Comparison of ENCODE assay signal across 10 cellular contexts in the genomic region with DNA sequence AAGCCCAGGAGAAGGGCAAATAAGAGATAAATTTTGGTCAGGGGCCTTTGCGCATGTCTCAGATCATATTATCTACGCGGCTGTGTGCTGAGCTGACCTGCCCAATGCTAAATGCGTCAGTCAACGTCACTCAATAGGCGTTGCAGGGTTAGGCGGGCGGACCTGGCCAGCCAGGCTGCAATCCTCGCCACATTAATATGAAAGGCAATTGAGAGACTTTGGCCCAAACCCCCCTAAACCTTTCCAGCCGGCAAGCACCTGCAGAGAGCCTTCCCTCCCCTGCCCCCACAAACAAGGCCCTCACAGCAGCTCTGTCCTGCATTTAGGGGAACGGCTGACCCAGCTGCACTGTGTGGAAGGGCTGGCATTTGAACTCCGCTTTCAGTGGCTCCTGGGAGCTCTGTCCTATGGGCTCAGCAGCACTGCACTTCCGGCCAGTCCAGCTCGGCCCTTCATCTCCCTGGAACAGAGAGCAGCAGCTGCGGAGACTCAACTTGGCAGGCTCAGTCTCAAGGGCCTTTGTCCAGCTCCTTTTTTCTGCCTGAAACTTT.
DNase-seq lines count a peak whose midpoint lies in the region; ATAC-seq and TF ChIP-seq lines count a peak whose summit lies in the region.
"Had no signal": no experiment of that assay in that cellular context is flagged by ENCODE, and none has a peak within 500 bp of the region (broad histone marks: within the 10 kb centered on the region; RNA-seq: fewer than 3 reads in every experiment).

No MANE protein-coding gene starts in this region.

- peak; percentile 64 for ATAC-seq in GM23338

- peak overlapping the region; percentile 65 for H3K4me2 ChIP-seq in GM23338

- no peak overlapping the region for H3K4me3 ChIP-seq in GM23338
- H3K4me3 ChIP-seq: suprapubic skin had no signal

- H3K4me1 Mint-ChIP-seq in GM23338 (peaks cover 57% of the 10 kb centered on the region), progenitor cell of endocrine pancreas (ENCODE audit: low read depth) (peaks cover 44% of the 10 kb centered on the region)

- H3K9me2 ChIP-seq in GM23338 (ENCODE audit: insufficient read depth) = no peaks in the 10 kb centered on the region

- no peaks in the 10 kb centered on the region for H3K79me2 ChIP-seq in GM23338 (replicated peaks; ENCODE audit: insufficient read depth)

- H4K20me1 ChIP-seq in GM23338 (replicated peaks; ENCODE audit: insufficient read depth) = peaks cover 4% of the 10 kb centered on the region; the same call in 1 of the 2 replicates

- peaks cover 25% of the 10 kb centered on the region for H3K4me1 ChIP-seq in GM23338 (ENCODE audit: insufficient read depth)

- no peak for TF ChIP-seq CTCF in GM23338 (conservative IDR thresholded peaks at IDR 0.05; ENCODE audit: low read depth in 2 of 2)
- no peak for TF ChIP-seq CTCF in progenitor cell of endocrine pancreas (IDR thresholded peaks at IDR 0.05; ENCODE audit: unreplicated experiment)

- peak overlapping the region; percentile 95 for H3K27ac ChIP-seq in GM23338 (ENCODE audit: low read depth)
- H3K27ac ChIP-seq: suprapubic skin had no signal

- H3K9me3 Mint-ChIP-seq in GM23338 = no peaks in the 10 kb centered on the region; the same call in 2 of the 3 replicates
- H3K9me3 Mint-ChIP-seq in progenitor cell of endocrine pancreas (ENCODE audit: low read depth) = no peaks in the 10 kb centered on the region
- H3K9me3 Mint-ChIP-seq: dendritic cell treated with granulocyte-macrophage colony-stimulating factor and Interleukin-4, amounts not matched to agents 40 ng/mL and 50 ng/mL, for 4 days had no signal

- H3K36me3 ChIP-seq in GM23338 (ENCODE audit: insufficient read depth) = no peaks in the 10 kb centered on the region

- H3K27ac Mint-ChIP-seq in GM23338 (peak overlapping the region; percentile 93), progenitor cell of endocrine pancreas (peak overlapping the region; percentile 94)
- H3K27ac Mint-ChIP-seq: dendritic cell treated with granulocyte-macrophage colony-stimulating factor and Interleukin-4, amounts not matched to agents 40 ng/mL and 50 ng/mL, for 4 days had no signal

- H3K4me3 Mint-ChIP-seq in GM23338 (no peak overlapping the region; the same call in 2 of the 3 replicates), progenitor cell of endocrine pancreas (ENCODE audit: low read depth) (no peak overlapping the region)
- H3K4me3 Mint-ChIP-seq: dendritic cell treated with granulocyte-macrophage colony-stimulating factor and Interleukin-4, amounts not matched to agents 40 ng/mL and 50 ng/mL, for 4 days had no signal

- H3K36me3 Mint-ChIP-seq in GM23338 (ENCODE audit: low read depth) (peaks cover 22% of the 10 kb centered on the region), progenitor cell of endocrine pancreas (ENCODE audit: insufficient read depth) (peaks cover 17% of the 10 kb centered on the region)

- H3F3A ChIP-seq in GM23338 (replicated peaks; ENCODE audit: low read depth) = peaks cover 7% of the 10 kb centered on the region; the same call in 1 of the 2 replicates

- no peaks in the 10 kb centered on the region for H3K27me3 ChIP-seq in GM23338 (ENCODE audit: insufficient read depth)
- H3K27me3 ChIP-seq: suprapubic skin had no signal

- H2AFZ ChIP-seq in GM23338 = no peak overlapping the region

- peak; percentile 61 for DNase-seq in GM23338 (ENCODE audit: low spot score)
- DNase-seq in cerebellar cortex (ENCODE audit: low spot score) = peak; percentile 18
- peak; percentile 64 for DNase-seq in islet precursor cell
- no peak for DNase-seq in progenitor cell of endocrine pancreas (ENCODE audit: low spot score, unreplicated experiment)
- DNase-seq in NCI-H774 (lab: John Stamatoyannopoulos, UW) = no peak
- no peak for DNase-seq in retina
- DNase-seq in NCI-H69 (lab: John Stamatoyannopoulos, UW) = no peak
- no peak for DNase-seq in SK-N-DZ (ENCODE audit: low spot score)

- H3K27me3 Mint-ChIP-seq in GM23338 (ENCODE audit: insufficient read depth, low read depth, poor library complexity) = peaks cover 5% of the 10 kb centered on the region
- H3K27me3 Mint-ChIP-seq in progenitor cell of endocrine pancreas = no peaks in the 10 kb centered on the region

TF ChIP-seq in GM23338, 12 proteins besides CTCF, POLR2A, EP300 and RAD21 (continues in another document):
- TF ChIP-seq CREB1 (CRISPR knock-in tag; IDR thresholded peaks at IDR 0.05; ENCODE audit: low read depth) = 0 out of 2 replicates have a peak, but pooled peaks have one; percentile 30
- TF ChIP-seq, protein P1, sequence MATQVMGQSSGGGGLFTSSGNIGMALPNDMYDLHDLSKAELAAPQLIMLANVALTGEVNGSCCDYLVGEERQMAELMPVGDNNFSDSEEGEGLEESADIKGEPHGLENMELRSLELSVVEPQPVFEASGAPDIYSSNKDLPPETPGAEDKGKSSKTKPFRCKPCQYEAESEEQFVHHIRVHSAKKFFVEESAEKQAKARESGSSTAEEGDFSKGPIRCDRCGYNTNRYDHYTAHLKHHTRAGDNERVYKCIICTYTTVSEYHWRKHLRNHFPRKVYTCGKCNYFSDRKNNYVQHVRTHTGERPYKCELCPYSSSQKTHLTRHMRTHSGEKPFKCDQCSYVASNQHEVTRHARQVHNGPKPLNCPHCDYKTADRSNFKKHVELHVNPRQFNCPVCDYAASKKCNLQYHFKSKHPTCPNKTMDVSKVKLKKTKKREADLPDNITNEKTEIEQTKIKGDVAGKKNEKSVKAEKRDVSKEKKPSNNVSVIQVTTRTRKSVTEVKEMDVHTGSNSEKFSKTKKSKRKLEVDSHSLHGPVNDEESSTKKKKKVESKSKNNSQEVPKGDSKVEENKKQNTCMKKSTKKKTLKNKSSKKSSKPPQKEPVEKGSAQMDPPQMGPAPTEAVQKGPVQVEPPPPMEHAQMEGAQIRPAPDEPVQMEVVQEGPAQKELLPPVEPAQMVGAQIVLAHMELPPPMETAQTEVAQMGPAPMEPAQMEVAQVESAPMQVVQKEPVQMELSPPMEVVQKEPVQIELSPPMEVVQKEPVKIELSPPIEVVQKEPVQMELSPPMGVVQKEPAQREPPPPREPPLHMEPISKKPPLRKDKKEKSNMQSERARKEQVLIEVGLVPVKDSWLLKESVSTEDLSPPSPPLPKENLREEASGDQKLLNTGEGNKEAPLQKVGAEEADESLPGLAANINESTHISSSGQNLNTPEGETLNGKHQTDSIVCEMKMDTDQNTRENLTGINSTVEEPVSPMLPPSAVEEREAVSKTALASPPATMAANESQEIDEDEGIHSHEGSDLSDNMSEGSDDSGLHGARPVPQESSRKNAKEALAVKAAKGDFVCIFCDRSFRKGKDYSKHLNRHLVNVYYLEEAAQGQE (IDR thresholded peaks at IDR 0.05; ENCODE audit: unreplicated experiment) = no peak
- TF ChIP-seq, protein P2, sequence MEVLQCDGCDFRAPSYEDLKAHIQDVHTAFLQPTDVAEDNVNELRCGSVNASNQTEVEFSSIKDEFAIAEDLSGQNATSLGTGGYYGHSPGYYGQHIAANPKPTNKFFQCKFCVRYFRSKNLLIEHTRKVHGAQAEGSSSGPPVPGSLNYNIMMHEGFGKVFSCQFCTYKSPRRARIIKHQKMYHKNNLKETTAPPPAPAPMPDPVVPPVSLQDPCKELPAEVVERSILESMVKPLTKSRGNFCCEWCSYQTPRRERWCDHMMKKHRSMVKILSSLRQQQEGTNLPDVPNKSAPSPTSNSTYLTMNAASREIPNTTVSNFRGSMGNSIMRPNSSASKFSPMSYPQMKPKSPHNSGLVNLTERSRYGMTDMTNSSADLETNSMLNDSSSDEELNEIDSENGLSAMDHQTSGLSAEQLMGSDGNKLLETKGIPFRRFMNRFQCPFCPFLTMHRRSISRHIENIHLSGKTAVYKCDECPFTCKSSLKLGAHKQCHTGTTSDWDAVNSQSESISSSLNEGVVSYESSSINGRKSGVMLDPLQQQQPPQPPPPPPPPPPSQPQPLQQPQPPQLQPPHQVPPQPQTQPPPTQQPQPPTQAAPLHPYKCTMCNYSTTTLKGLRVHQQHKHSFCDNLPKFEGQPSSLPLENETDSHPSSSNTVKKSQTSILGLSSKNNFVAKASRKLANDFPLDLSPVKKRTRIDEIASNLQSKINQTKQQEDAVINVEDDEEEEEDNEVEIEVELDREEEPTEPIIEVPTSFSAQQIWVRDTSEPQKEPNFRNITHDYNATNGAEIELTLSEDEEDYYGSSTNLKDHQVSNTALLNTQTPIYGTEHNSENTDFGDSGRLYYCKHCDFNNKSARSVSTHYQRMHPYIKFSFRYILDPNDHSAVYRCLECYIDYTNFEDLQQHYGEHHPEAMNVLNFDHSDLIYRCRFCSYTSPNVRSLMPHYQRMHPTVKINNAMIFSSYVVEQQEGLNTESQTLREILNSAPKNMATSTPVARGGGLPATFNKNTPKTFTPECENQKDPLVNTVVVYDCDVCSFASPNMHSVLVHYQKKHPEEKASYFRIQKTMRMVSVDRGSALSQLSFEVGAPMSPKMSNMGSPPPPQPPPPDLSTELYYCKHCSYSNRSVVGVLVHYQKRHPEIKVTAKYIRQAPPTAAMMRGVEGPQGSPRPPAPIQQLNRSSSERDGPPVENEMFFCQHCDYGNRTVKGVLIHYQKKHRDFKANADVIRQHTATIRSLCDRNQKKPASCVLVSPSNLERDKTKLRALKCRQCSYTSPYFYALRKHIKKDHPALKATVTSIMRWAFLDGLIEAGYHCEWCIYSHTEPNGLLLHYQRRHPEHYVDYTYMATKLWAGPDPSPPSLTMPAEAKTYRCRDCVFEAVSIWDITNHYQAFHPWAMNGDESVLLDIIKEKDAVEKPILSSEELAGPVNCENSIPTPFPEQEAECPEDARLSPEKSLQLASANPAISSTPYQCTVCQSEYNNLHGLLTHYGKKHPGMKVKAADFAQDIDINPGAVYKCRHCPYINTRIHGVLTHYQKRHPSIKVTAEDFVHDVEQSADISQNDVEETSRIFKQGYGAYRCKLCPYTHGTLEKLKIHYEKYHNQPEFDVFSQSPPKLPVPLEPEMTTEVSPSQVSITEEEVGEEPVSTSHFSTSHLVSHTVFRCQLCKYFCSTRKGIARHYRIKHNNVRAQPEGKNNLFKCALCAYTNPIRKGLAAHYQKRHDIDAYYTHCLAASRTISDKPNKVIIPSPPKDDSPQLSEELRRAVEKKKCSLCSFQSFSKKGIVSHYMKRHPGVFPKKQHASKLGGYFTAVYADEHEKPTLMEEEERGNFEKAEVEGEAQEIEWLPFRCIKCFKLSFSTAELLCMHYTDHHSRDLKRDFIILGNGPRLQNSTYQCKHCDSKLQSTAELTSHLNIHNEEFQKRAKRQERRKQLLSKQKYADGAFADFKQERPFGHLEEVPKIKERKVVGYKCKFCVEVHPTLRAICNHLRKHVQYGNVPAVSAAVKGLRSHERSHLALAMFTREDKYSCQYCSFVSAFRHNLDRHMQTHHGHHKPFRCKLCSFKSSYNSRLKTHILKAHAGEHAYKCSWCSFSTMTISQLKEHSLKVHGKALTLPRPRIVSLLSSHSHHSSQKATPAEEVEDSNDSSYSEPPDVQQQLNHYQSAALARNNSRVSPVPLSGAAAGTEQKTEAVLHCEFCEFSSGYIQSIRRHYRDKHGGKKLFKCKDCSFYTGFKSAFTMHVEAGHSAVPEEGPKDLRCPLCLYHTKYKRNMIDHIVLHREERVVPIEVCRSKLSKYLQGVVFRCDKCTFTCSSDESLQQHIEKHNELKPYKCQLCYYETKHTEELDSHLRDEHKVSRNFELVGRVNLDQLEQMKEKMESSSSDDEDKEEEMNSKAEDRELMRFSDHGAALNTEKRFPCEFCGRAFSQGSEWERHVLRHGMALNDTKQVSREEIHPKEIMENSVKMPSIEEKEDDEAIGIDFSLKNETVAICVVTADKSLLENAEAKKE (CRISPR knock-in tag; IDR thresholded peaks at IDR 0.05) = no peak

Comparison
In these comparisons a context has a peak if more than half of its experiments do, and no peak if none do; other contexts are left out.
1. DNase-seq: peak in GM23338 (single experiment), cerebellar cortex (single experiment) and islet precursor cell (single experiment); none in progenitor cell of endocrine pancreas (single experiment), NCI-H774 (single experiment), retina (single experiment), NCI-H69 (single experiment) and SK-N-DZ (single experiment).